ENCODE assay signal across 8 cellular contexts in the genomic region with DNA sequence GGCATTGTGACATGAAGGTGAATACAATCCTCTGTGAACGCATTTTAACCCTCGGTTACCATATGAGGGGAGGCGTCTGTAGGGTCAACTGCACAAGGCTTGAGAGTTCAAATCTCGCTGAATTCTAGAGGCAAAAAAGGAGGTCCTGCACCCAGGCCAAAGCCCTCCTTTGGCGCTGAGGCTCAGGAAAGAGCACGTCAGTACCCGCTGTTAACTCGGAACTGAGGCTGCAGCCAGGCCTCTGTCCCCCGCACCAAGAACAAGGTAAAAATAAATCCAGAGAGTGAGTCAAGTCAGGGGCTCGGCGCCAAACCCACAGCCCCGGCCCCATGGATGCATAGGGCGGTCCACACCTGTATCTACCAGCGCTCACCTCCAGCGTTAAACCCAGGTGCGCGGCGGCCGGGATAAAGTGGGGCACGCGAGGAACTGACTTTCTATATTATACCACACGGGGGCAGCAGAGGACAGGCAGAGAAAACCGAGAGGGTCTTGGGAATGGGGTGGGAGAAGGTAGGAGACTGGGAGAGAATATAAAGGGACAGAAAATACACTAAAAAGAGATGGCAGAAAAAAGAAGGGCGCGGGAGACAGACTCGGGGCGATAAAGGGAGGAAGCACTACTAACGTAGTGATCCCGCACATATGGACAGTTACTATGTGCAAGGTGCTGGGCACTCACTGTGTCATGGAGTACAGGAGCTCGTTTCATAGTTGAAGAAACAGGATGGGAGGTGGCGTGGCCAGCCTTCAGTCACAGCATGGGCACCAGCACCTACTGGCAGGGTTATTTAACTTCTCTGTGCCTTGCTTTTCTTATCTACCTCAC. TPM values are rescaled to one million over a fixed set of nuclear protein-coding genes. Genes with fewer than 3 reads are reported as not detected.
A peak's percentile ranks its signal among the peaks of the same experiment; 100 is the strongest.
DNase-seq lines count a peak whose midpoint lies in the region; ATAC-seq, FAIRE-seq and TF ChIP-seq lines count a peak whose summit lies in the region.

No MANE protein-coding gene starts in this region.

- no peaks in the 10 kb centered on the region for H3K9me1 ChIP-seq in keratinocyte (ENCODE audit: control insufficient read depth, extremely low read depth, insufficient read depth, low read length)

- no peaks in the 10 kb centered on the region for H3K9me3 ChIP-seq in keratinocyte (ENCODE audit: control insufficient read depth, low read depth, low read length)

- H2AFZ ChIP-seq in keratinocyte (ENCODE audit: control insufficient read depth, low read length) = no peak overlapping the region

- no peaks in the 10 kb centered on the region for H3K79me2 ChIP-seq in keratinocyte (ENCODE audit: control insufficient read depth, insufficient read depth, low read length)

- H3K4me2 ChIP-seq in keratinocyte (ENCODE audit: control insufficient read depth, extremely low read depth, insufficient read depth, low read depth, low read length) = peak overlapping the region; percentile 56

- no peak overlapping the region for H3K27ac ChIP-seq in keratinocyte (ENCODE audit: control insufficient read depth, insufficient read depth, low read length)

- TF ChIP-seq CTCF in astrocyte of the cerebellum (IDR thresholded peaks at IDR 0.05; ENCODE audit: low read depth, low read length, missing control alignments) (peak; percentile 58), keratinocyte (optimal IDR thresholded peaks at IDR 0.05 in 1 of 3, IDR thresholded peaks at IDR 0.05 in 1 of 3, conservative IDR thresholded peaks at IDR 0.05 in 1 of 3; ENCODE audit: extremely low read depth in 1 of 3, insufficient read depth in 2 of 3, low read length in 3 of 3) (peak; percentile 66 to 72 (median 68))

- ATAC-seq in GM21390 (IDR thresholded peaks at IDR 0.05; ENCODE audit: unreplicated experiment) = no peak

- dilution Hi-C loops in keratinocyte (cut with MboI; ENCODE audit: extremely low pct_ligation_motif_present, low sequenced_read_pairs) = no loop called here

- peak; percentile 78 for DNase-seq in DMS53 (lab: John Stamatoyannopoulos, UW)
- DNase-seq in H7 = peak; percentile 85
- peak; percentile 15 for DNase-seq in NCI-H2196 treated with DMSO at 0.1 percent for 48 hours (lab: John Stamatoyannopoulos, UW; ENCODE audit: unreplicated experiment)
- peak; percentile 2 for DNase-seq in astrocyte of the cerebellum (ENCODE audit: low read depth)
- DNase-seq in keratinocyte (ENCODE audit: low read depth, low spot score) = no peak
- peak; percentile 8 to 18 for DNase-seq in stimulated activated CD4-positive, alpha-beta T cell treated with anti-CD3 and anti-CD28 coated beads, Interleukin-4, amount 100 ng/mL, for 48 hours (ENCODE audit: low read depth in 2 of 2)
- no peak for DNase-seq in SKM-1 treated with dmso at 0.1 percent for 144 hours (lab: John Stamatoyannopoulos, UW; ENCODE audit: unreplicated experiment)

- in situ Hi-C loops in astrocyte of the cerebellum (cut with HindIII; ENCODE audit: low sequenced_read_pairs) = no loop called here

- H3K9ac ChIP-seq in keratinocyte (ENCODE audit: control insufficient read depth, extremely low read depth, insufficient read depth, low read length) = no peak overlapping the region

- H4K20me1 ChIP-seq in keratinocyte (ENCODE audit: control insufficient read depth, extremely low read depth, insufficient read depth, low read length) = no peaks in the 10 kb centered on the region

- no peaks in the 10 kb centered on the region for H3K4me1 ChIP-seq in keratinocyte (ENCODE audit: control insufficient read depth, extremely low read depth, insufficient read depth, low read length)

- H3K36me3 ChIP-seq in H7 (replicated peaks; ENCODE audit: control insufficient read depth, insufficient read depth, low read length) (no peaks in the 10 kb centered on the region), keratinocyte (ENCODE audit: control insufficient read depth in 2 of 2, extremely low read depth in 1 of 2, insufficient read depth in 2 of 2, low read length in 2 of 2) (no peaks in the 10 kb centered on the region)

- no peak for FAIRE-seq in keratinocyte (lab: Jason Lieb, UNC)

- H3K27me3 ChIP-seq in H7 (ENCODE audit: control insufficient read depth, insufficient read depth, low read length) (peaks cover 27% of the 10 kb centered on the region), keratinocyte (ENCODE audit: control insufficient read depth, extremely low read depth, insufficient read depth, low read length) (peaks cover 40% of the 10 kb centered on the region)

- no peak overlapping the region for H3K4me3 ChIP-seq in H7 (ENCODE audit: insufficient read depth, low read depth, low read length)
- no peak overlapping the region for H3K4me3 ChIP-seq in astrocyte of the cerebellum (ENCODE audit: low read depth, low read length)
- no peak overlapping the region for H3K4me3 ChIP-seq in keratinocyte (ENCODE audit: control insufficient read depth in 2 of 3, extremely low read depth in 1 of 3, insufficient read depth in 2 of 3, low read depth in 1 of 3, low read length in 3 of 3)

RNA-seq across cellular contexts. Expression of a gene that starts 54.9 kb away (rescaled TPM):
- 0.10 TPM in 1 of 2 replicates, not detected in the other for total RNA-seq in H7 (2014; rRNA removed; shearing (Covaris generic))
- polyA plus RNA-seq in keratinocyte = 0.01 TPM in 1 of 3 replicates, not detected in the others
- polyA plus RNA-seq in keratinocyte (2011; ENCODE audit: low read depth) = not detected
- not detected in 2 replicates for polyA plus RNA-seq in keratinocyte (2011; cell fraction: cytosol; rRNA removed)
- not detected in 2 replicates for polyA plus RNA-seq in keratinocyte (2011; cell fraction: nucleus; rRNA removed)
- polyA plus RNA-seq in keratinocyte (2012; ENCODE audit: low replicate concordance) = not detected in 2 replicates
- not detected in 3 replicates for polyA minus RNA-seq in keratinocyte
- not detected for polyA minus RNA-seq in keratinocyte (2011; cell fraction: cytosol; rRNA and poly(A)+ RNA removed)
- not detected in 2 replicates for polyA minus RNA-seq in keratinocyte (2011; cell fraction: nucleus; rRNA and poly(A)+ RNA removed)

Comparison
In these comparisons a context has a peak if more than half of its experiments do, and no peak if none do; other contexts are left out.
1. DNase-seq: peak in DMS53 (single experiment), H7 (single experiment), NCI-H2196 treated with DMSO at 0.1 percent for 48 hours (single experiment), astrocyte of the cerebellum (single experiment) and stimulated activated CD4-positive, alpha-beta T cell treated with anti-CD3 and anti-CD28 coated beads, Interleukin-4, amount 100 ng/mL, for 48 hours (2 of 2); none in keratinocyte (single experiment) and SKM-1 treated with dmso at 0.1 percent for 144 hours (single experiment).